8 cellular contexts compared by ENCODE assay signal in genomic region chr9:104093162-104093561, GRCh38. TPM values are rescaled to one million over a fixed set of nuclear protein-coding genes. Genes with fewer than 3 reads are reported as not detected.
A peak's percentile ranks its signal among the peaks of the same experiment; 100 is the strongest.
DNase-seq lines count a peak whose midpoint lies in the region; ATAC-seq and TF ChIP-seq lines count a peak whose summit lies in the region.

No MANE protein-coding gene starts in this region.

- TF ChIP-seq CTCF in MCF 10A (IDR thresholded peaks at IDR 0.05; ENCODE audit: unreplicated experiment) (no peak), lung (IDR thresholded peaks at IDR 0.05; ENCODE audit: control extremely low read depth, extremely low read depth) (no peak)

- no peaks in the 10 kb centered on the region for H3K9me3 ChIP-seq in lung (ENCODE audit: control insufficient read depth in 2 of 2, insufficient read depth in 1 of 2, low read length in 1 of 2)

- H3K27me3 ChIP-seq in lung (ENCODE audit: control insufficient read depth, insufficient read depth) = no peaks in the 10 kb centered on the region

- H3K27ac Mint-ChIP-seq in MCF 10A (ENCODE audit: low read depth, unreplicated experiment) = peak overlapping the region; percentile 99

- H3K27ac ChIP-seq in lung (ENCODE audit: low read depth in 1 of 2, low read length in 1 of 2) (peak overlapping the region; percentile 93 to 97), urinary bladder (ENCODE audit: low read depth) (peak overlapping the region; percentile 99)

- H3K36me3 ChIP-seq in lung (ENCODE audit: control insufficient read depth in 2 of 2, insufficient read depth in 2 of 2, low read length in 2 of 2) = no peaks in the 10 kb centered on the region
- no peaks in the 10 kb centered on the region for H3K36me3 ChIP-seq in urinary bladder (ENCODE audit: insufficient read depth)

- H3K36me3 Mint-ChIP-seq in MCF 10A (ENCODE audit: insufficient read depth, unreplicated experiment) = no peaks in the 10 kb centered on the region

- H3K4me3 Mint-ChIP-seq in MCF 10A (ENCODE audit: unreplicated experiment) = peak overlapping the region; percentile 82

- no peaks in the 10 kb centered on the region for H3K27me3 Mint-ChIP-seq in MCF 10A (ENCODE audit: insufficient read depth, unreplicated experiment)

- DNase-seq in DMS53 (lab: John Stamatoyannopoulos, UW) = peak; percentile 57
- DNase-seq in M059J (ENCODE audit: low read depth) = peak; percentile 11
- DNase-seq in MCF 10A (ENCODE audit: unreplicated experiment) = peak; percentile 16
- no peak for DNase-seq in lung (ENCODE audit: low spot score)
- no peak for DNase-seq in cortex of kidney (lab: John Stamatoyannopoulos, UW)

- H3K4me1 ChIP-seq in lung (ENCODE audit: control insufficient read depth in 2 of 2, insufficient read depth in 2 of 2, low read length in 2 of 2) = peaks cover 2 to 12% of the 10 kb centered on the region in 2 donors
- no peaks in the 10 kb centered on the region for H3K4me1 ChIP-seq in urinary bladder (ENCODE audit: insufficient read depth)

- H3K4me1 Mint-ChIP-seq in MCF 10A (ENCODE audit: insufficient read depth, unreplicated experiment) = peaks cover 38% of the 10 kb centered on the region

- BruUV-seq in MCF 10A (replicated peaks; lab: Mats Ljungman, UMichigan) = no TSS peak

- CTCF ChIA-PET in MCF 10A (lab: Yijun Ruan, JAX) = interaction anchor here (0.6 to 1.7 kb wide), 4 partner anchors 15 to 114 kb away, joined by 3 to 5 read pairs (median 4); no protein-coding TSS in a partner anchor

- H3K9me3 Mint-ChIP-seq in MCF 10A (ENCODE audit: unreplicated experiment) = peaks cover 8% of the 10 kb centered on the region

- intact Hi-C loops in MCF 10A (cut with micrococcal nuclease) = loop anchor here (5.0 to 10.0 kb wide), 3 partner anchors 68 to 696 kb away; no protein-coding TSS in a partner anchor

- WGBS in lung, 2 donors = 3 to 7% methylated on average over 8 of the region's 8 CpGs
- WGBS in urinary bladder = 2% methylated on average over 8 of the region's 8 CpGs

- POLR2A ChIA-PET in MCF 10A (lab: Yijun Ruan, JAX) = interaction anchor here (0.6 to 3.5 kb wide), 21 partner anchors 8 to 1772 kb away, joined by 3 to 45 read pairs (median 3); no protein-coding TSS in a partner anchor

- H3K4me3 ChIP-seq in lung (no peak overlapping the region), urinary bladder (ENCODE audit: low read depth, low read length) (peak overlapping the region; percentile 78)

- ATAC-seq in lung (ENCODE audit: insufficient read depth, low FRiP score) (no peak), HG03354 (IDR thresholded peaks at IDR 0.05; ENCODE audit: poor library complexity, severe bottlenecking, unreplicated experiment) (no peak), GM18505 (IDR thresholded peaks at IDR 0.05; ENCODE audit: unreplicated experiment) (no peak)

- no peak for TF ChIP-seq POLR2A in GM18505 (IDR thresholded peaks at IDR 0.05; ENCODE audit: borderline replicate concordance, extremely low read depth, insufficient read depth, insufficient read length)

RNA-seq across cellular contexts. Expression of gene SMC2, which starts 0.9 kb away (rescaled TPM):
- total RNA-seq in M059J (2014; rRNA removed; shearing (Covaris generic)) = 26.3 and 30.5 TPM in 2 replicates
- total RNA-seq in MCF 10A (2022) (13.7 and 23.1 TPM in 2 replicates), lung (10 to 100 TPM in 1 of 2 donors, 1 to 10 TPM in 1; 7.3 to 18.0 TPM), urinary bladder (33.8 TPM)
- polyA plus RNA-seq in lung (1 to 10 TPM; 2.0 to 3.3 TPM), urinary bladder (5.7 TPM)

Comparison
In these comparisons a context has a peak if more than half of its experiments do, and no peak if none do; other contexts are left out.
1. DNase-seq: peak in DMS53 (single experiment), M059J (single experiment) and MCF 10A (single experiment); none in lung (single experiment) and cortex of kidney (single experiment).